ENCODE assay signal across 31 cellular contexts in the genomic region with DNA sequence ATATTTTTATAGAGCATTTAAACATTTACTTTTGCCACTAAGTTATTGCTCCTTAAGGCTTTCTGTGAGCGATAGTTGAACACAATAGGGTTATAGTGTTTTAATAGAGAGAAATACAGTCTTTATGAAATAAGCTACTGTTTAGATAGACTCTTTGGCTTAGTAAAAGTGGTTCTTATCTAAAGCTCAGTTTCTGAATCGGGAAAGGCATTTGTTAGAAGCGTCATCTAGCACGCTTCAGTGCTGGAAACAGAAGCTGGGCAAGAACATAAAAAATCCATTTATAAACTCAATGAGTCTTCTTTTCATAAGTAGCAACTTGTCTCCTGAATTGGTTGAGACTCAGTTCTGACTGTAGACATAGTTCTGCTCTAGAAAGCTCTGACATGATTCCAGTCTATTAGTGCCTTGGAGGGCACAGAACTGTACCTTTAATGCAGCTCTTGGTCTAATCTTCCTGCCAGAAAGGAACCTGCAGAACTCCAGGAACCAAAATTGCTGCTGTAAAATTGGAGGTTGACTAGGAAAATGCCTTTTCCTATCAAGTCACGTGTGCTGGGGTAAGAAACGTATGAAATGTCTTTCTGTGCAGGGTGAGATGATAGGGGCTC.
"Had no signal": no experiment of that assay in that cellular context is flagged by ENCODE, and none has a peak within 500 bp of the region (broad histone marks: within the 10 kb centered on the region; RNA-seq: fewer than 3 reads in every experiment).

No MANE protein-coding gene starts in this region.

- H3K27ac Mint-ChIP-seq: activated CD8-positive, alpha-beta T cell treated with anti-CD3 and anti-CD28 coated beads, Interleukin-2, amount 10 ng/mL, durations not matched to agents 7 days and 5 days; activated naive CD8-positive, alpha-beta T cell; activated T-cell treated with anti-CD3 and anti-CD28 coated beads, Interleukin-2, amount 50 U/mL, for 24 hours; activated T-helper 1 cell treated with anti-CD3 and anti-CD28 coated beads, Interleukin-12 subunit alpha, Interleukin-12 subunit beta, Interleukin-2, Interleukin-4 antibody, amounts not matched to agents 30 ng/mL and 10 ng/mL and 1 ng/mL, durations not matched to agents 14 hours and 24 hours and 36 hours; brain; IgD-negative memory B cell; T-helper 17 cell; WTC11 had no signal

- H3K36me3 ChIP-seq: MG63, SJSA1 had no signal

- H3K27me3 Mint-ChIP-seq: activated naive CD8-positive, alpha-beta T cell; activated T-cell treated with anti-CD3 and anti-CD28 coated beads, Interleukin-2, amount 50 U/mL, for 24 hours; brain; IgD-negative memory B cell; T-helper 17 cell had no signal

- H3K27me3 ChIP-seq: MG63, SJSA1 had no signal

- H3K4me3 Mint-ChIP-seq: activated CD8-positive, alpha-beta T cell treated with anti-CD3 and anti-CD28 coated beads, Interleukin-2, amount 10 ng/mL, durations not matched to agents 7 days and 5 days; activated naive CD8-positive, alpha-beta T cell; activated T-cell treated with anti-CD3 and anti-CD28 coated beads, Interleukin-2, amount 50 U/mL, for 24 hours; activated T-helper 1 cell treated with anti-CD3 and anti-CD28 coated beads, Interleukin-12 subunit alpha, Interleukin-12 subunit beta, Interleukin-2, Interleukin-4 antibody, amounts not matched to agents 30 ng/mL and 10 ng/mL and 1 ng/mL, durations not matched to agents 14 hours and 24 hours and 36 hours; brain; IgD-negative memory B cell; T-helper 17 cell; WTC11 had no signal

- H3K4me1 Mint-ChIP-seq: brain, IgD-negative memory B cell had no signal

- H3K27ac ChIP-seq: KMS-11, SJSA1 had no signal

- H3K4me3 ChIP-seq: MG63, SJSA1 had no signal

- H3K4me2 ChIP-seq: KMS-11 had no signal

- DNase-seq: activated CD4-positive, alpha-beta T cell treated with anti-CD3 and anti-CD28 coated beads for 48 hours; activated CD4-positive, alpha-beta T cell treated with anti-CD3 and anti-CD28 coated beads, Interleukin-2, amount 50 U/mL, for 4 hours; activated CD4-positive, CD25-positive, alpha-beta regulatory T cell treated with anti-CD3 and anti-CD28 coated beads, Interleukin-2, amount 50 U/mL, for 72 hours; activated CD8-positive, alpha-beta T cell treated with anti-CD3 and anti-CD28 coated beads, Interleukin-2, amount 10 ng/mL, durations not matched to agents 7 days and 5 days; activated effector memory CD4-positive, alpha-beta T cell treated with anti-CD3 and anti-CD28 coated beads, Interleukin-2, amount 50 U/mL, for 16 hours; activated naive CD4-positive, alpha-beta T cell treated with Interleukin-2 at 50 U/mL for 16 hours; activated T-cell treated with anti-CD3 and anti-CD28 coated beads, Interleukin-2, amount 50 U/mL, for 24 hours; amygdala; MG63; MV-4-11; NCI-H1092 treated with DMSO at 0.1 percent for 48 hours; NCI-H1417 treated with DMSO at 0.1 percent for 48 hours; NCI-H1694 treated with DMSO at 0.1 percent for 48 hours; NCI-H2029 treated with DMSO at 0.1 percent for 48 hours; NCI-H345; NCI-H510A; NCI-H526 treated with DMSO at 0.1 percent for 48 hours; NK-92 treated with Interleukin-12 subunit alpha and Interleukin-12 subunit beta, amount 100 ng/mL, for 24 hours; OCI-M1; RPMI8226; SHP77; T-helper 17 cell; T-helper 9 cell had no signal

- H3K9me3 Mint-ChIP-seq: activated T-cell treated with anti-CD3 and anti-CD28 coated beads, Interleukin-2, amount 50 U/mL, for 24 hours; activated T-helper 1 cell treated with anti-CD3 and anti-CD28 coated beads, Interleukin-12 subunit alpha, Interleukin-12 subunit beta, Interleukin-2, Interleukin-4 antibody, amounts not matched to agents 30 ng/mL and 10 ng/mL and 1 ng/mL, durations not matched to agents 14 hours and 24 hours and 36 hours; brain; IgD-negative memory B cell; WTC11 had no signal

- H3K36me3 Mint-ChIP-seq: activated naive CD8-positive, alpha-beta T cell; brain; IgD-negative memory B cell; WTC11 had no signal

- ATAC-seq: activated CD8-positive, alpha-beta T cell treated with anti-CD3 and anti-CD28 coated beads, Interleukin-2, amount 10 ng/mL, durations not matched to agents 7 days and 5 days; Panc1; T-helper 17 cell; WTC11 had no signal

- H3K4me1 ChIP-seq: SJSA1 had no signal

- H3K9me3 ChIP-seq: MG63, SJSA1 had no signal
